In genomic region chr5:147547730-147548129, GRCh38 we compare ENCODE assay signal across 16 cellular contexts. TPM values are rescaled to one million over a fixed set of nuclear protein-coding genes. Genes with fewer than 3 reads are reported as not detected.
DNase-seq lines count a peak whose midpoint lies in the region; ATAC-seq and TF ChIP-seq lines count a peak whose summit lies in the region.
"Had no signal": no experiment of that assay in that cellular context is flagged by ENCODE, and none has a peak within 500 bp of the region (broad histone marks: within the 10 kb centered on the region; RNA-seq: fewer than 3 reads in every experiment).

No MANE protein-coding gene starts in this region.

- H3K27ac ChIP-seq in right cardiac atrium (ENCODE audit: low read length) (peak overlapping the region; percentile 61), smooth muscle cell (ENCODE audit: low read depth) (peak overlapping the region; percentile 73)
- H3K27ac ChIP-seq: SJCRH30, testis had no signal

- no peaks in the 10 kb centered on the region for H3K36me3 ChIP-seq in smooth muscle cell (ENCODE audit: low read depth)
- H3K36me3 ChIP-seq: SJCRH30 had no signal

- no peak overlapping the region for H3K9ac ChIP-seq in smooth muscle cell (ENCODE audit: low read depth)

- intact Hi-C loops in right cardiac atrium (cut with DNase I) = no loop called here

- no peak for TF ChIP-seq CTCF in smooth muscle cell (IDR thresholded peaks at IDR 0.05; ENCODE audit: borderline replicate concordance, insufficient read depth, poor library complexity, severe bottlenecking)

- WGBS in right cardiac atrium = 22% methylated on average over 3 of the region's 3 CpGs
- WGBS in smooth muscle cell (ENCODE audit: low lambda C conversion rate) = 10% methylated on average over 3 of the region's 3 CpGs

- DNase-seq in M059J (ENCODE audit: low read depth) (peak; percentile 59), dermis blood vessel endothelial cell (peak; percentile 51), right cardiac atrium (peak in 2 of 3 donors; percentile 50 to 55), smooth muscle cell (lab: John Stamatoyannopoulos, UW; ENCODE audit: unreplicated experiment) (no peak), COR-L47 (lab: John Stamatoyannopoulos, UW) (no peak), SHP77 treated with DMSO at 0.1 percent for 48 hours (lab: John Stamatoyannopoulos, UW) (no peak), NCI-H510A treated with DMSO at 0.1 percent for 48 hours (lab: John Stamatoyannopoulos, UW) (no peak)
- DNase-seq: AML-193; islet precursor cell; MM.1S; NCI-H1930; SJCRH30; stimulated activated CD4-positive, alpha-beta T cell treated with anti-CD3 and anti-CD28 coated beads, Interleukin-4, amount 100 ng/mL, for 4 hours; testis had no signal

- no peaks in the 10 kb centered on the region for H3K9me3 ChIP-seq in right cardiac atrium (ENCODE audit: control insufficient read depth, low read length)
- no peaks in the 10 kb centered on the region for H3K9me3 ChIP-seq in smooth muscle cell (replicated peaks; ENCODE audit: low read depth)
- H3K9me3 ChIP-seq: SJCRH30, testis had no signal

- H2AFZ ChIP-seq in smooth muscle cell (ENCODE audit: low read depth) = no peak overlapping the region

- H3K4me1 ChIP-seq in right cardiac atrium (ENCODE audit: control insufficient read depth, insufficient read depth, low read length) = no peaks in the 10 kb centered on the region
- H3K4me1 ChIP-seq in smooth muscle cell (ENCODE audit: low read depth) = no peaks in the 10 kb centered on the region
- H3K4me1 ChIP-seq: SJCRH30, testis had no signal

- peak overlapping the region; percentile 73 for H3K4me2 ChIP-seq in smooth muscle cell

- no peaks in the 10 kb centered on the region for H3F3A ChIP-seq in smooth muscle cell (ENCODE audit: low read depth)

- ATAC-seq in right cardiac atrium (peak; percentile 97 to 98), GM21447 (IDR thresholded peaks at IDR 0.05; ENCODE audit: unreplicated experiment) (no peak)
- ATAC-seq: activated CD4-positive, CD25-positive, alpha-beta regulatory T cell treated with anti-CD3 and anti-CD28 coated beads, Interleukin-2, amount 50 U/mL, for 24 hours had no signal

- H3K27me3 ChIP-seq in right cardiac atrium (ENCODE audit: control insufficient read depth, insufficient read depth) (no peaks in the 10 kb centered on the region), smooth muscle cell (ENCODE audit: low read depth) (no peaks in the 10 kb centered on the region)
- H3K27me3 ChIP-seq: SJCRH30, testis had no signal

- H3K4me3 ChIP-seq in right cardiac atrium (ENCODE audit: low read length) (no peak overlapping the region), smooth muscle cell (no peak overlapping the region)
- H3K4me3 ChIP-seq: SJCRH30, testis had no signal

- H4K20me1 ChIP-seq in smooth muscle cell (ENCODE audit: low read depth) = no peaks in the 10 kb centered on the region

- no peaks in the 10 kb centered on the region for H3K79me2 ChIP-seq in smooth muscle cell (ENCODE audit: low read depth)

RNA-seq across cellular contexts. Expression of gene DPYSL3, which starts 37.9 kb away (rescaled TPM):
- 70.7 and 88.2 TPM in 2 replicates for total RNA-seq in M059J (2014; rRNA removed; shearing (Covaris generic))
- total RNA-seq in dermis blood vessel endothelial cell = 37.1 and 50.0 TPM in 2 replicates
- total RNA-seq in right cardiac atrium = 10 to 100 TPM; 40.9 to 95.1 (median 54.3) TPM
- polyA plus RNA-seq in right cardiac atrium = 23.2 TPM
- total RNA-seq in smooth muscle cell = 121 and 124 TPM in 2 replicates
- 63.8 and 65.5 TPM in 2 replicates for polyA plus RNA-seq in smooth muscle cell

Comparison
In these comparisons a context has a peak if more than half of its experiments do, and no peak if none do; other contexts are left out.
1. DNase-seq: peak in M059J (single experiment), dermis blood vessel endothelial cell (single experiment) and right cardiac atrium (2 of 3); none in smooth muscle cell (single experiment), COR-L47 (single experiment), SHP77 treated with DMSO at 0.1 percent for 48 hours (single experiment) and NCI-H510A treated with DMSO at 0.1 percent for 48 hours (single experiment).